ENCODE assay signal across 21 cellular contexts in the genomic region with DNA sequence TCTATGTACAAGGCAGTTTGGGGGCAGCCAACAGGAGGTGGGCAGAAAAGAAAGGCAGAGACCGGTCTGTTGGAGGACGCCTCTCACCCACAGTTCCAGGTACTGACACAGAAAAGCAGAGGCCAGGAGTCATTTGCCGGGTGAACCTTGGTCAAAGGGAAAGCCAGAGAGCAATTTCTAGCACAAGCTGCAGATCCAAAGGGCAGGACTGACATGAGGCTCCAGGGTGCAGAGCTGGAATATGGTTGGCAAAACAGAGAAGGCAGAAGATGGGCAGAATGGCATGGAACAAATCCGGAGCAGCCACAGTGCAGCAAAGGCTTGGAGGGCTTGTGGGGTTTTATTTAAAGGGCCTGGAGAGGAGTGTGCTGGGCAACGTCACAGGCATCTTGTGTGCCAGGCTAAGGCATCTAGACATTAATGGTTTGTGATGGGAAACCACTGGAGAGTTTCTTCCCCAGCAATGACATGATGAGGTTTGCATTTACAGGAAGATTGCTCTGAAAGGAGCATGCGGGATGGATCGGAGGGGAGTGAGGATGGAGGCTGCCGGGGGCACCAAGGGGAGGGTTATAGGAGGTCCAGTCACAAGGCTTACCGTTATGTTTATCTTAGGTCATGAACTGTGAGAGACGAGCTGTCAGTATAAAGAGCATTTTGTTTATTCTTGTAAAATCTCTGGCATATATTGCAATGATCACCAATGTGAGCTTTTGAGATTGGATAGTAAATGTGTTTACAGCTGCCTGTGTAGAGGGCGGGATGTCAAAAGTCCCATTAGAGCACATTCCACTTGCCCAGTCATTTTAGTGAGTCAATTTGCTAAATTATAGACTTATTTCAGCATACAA. TPM values are rescaled to one million over a fixed set of nuclear protein-coding genes. Genes with fewer than 3 reads are reported as not detected.
"Had no signal": no experiment of that assay in that cellular context is flagged by ENCODE, and none has a peak within 500 bp of the region (broad histone marks: within the 10 kb centered on the region; RNA-seq: fewer than 3 reads in every experiment).

No MANE protein-coding gene starts in this region.

- H3K36me3 ChIP-seq: colonic mucosa had no signal

- H3K36me3 Mint-ChIP-seq: activated naive CD8-positive, alpha-beta T cell; WTC11 had no signal

- H3K27ac Mint-ChIP-seq: activated CD4-positive, alpha-beta memory T cell treated with anti-CD3 and anti-CD28 coated beads, Interleukin-2, amount 10 ng/mL, durations not matched to agents 7 days and 5 days; activated naive CD8-positive, alpha-beta T cell; nephron progenitor cell; WTC11 had no signal

- H3K9me3 ChIP-seq: colonic mucosa, psoas muscle had no signal

- DNase-seq: activated CD4-positive, alpha-beta memory T cell treated with anti-CD3 and anti-CD28 coated beads, Interleukin-2, amount 10 ng/mL, durations not matched to agents 7 days and 5 days; activated CD4-positive, alpha-beta T cell treated with anti-CD3 and anti-CD28 coated beads for 4 hours; activated gamma-delta T cell treated with Interleukin-2 at 50 U/mL for 16 hours; amniotic stem cell; caudate nucleus; colonic mucosa; glutamatergic neuron; kidney glomerular epithelial cell; nephron progenitor cell; psoas muscle; stimulated activated CD4-positive, alpha-beta T cell treated with anti-CD3 and anti-CD28 coated beads, Interleukin-12 subunit alpha, Interleukin-12 subunit beta, amount 100 ng/mL, for 4 hours; stimulated activated CD4-positive, alpha-beta T cell treated with anti-CD3 and anti-CD28 coated beads, Interleukin-2, amount 100 ng/mL, for 24 hours had no signal

- H3K27ac ChIP-seq: colonic mucosa, psoas muscle had no signal

- H3K4me1 Mint-ChIP-seq: activated CD4-positive, alpha-beta memory T cell treated with anti-CD3 and anti-CD28 coated beads, Interleukin-2, amount 10 ng/mL, durations not matched to agents 7 days and 5 days had no signal

- ATAC-seq: psoas muscle, sciatic nerve, WTC11 had no signal

- H3K9me3 Mint-ChIP-seq: activated CD4-positive, alpha-beta memory T cell treated with anti-CD3 and anti-CD28 coated beads, Interleukin-2, amount 10 ng/mL, durations not matched to agents 7 days and 5 days; nephron progenitor cell had no signal

- H3K4me1 ChIP-seq: colonic mucosa, psoas muscle had no signal

- H3K4me3 Mint-ChIP-seq: activated CD4-positive, alpha-beta memory T cell treated with anti-CD3 and anti-CD28 coated beads, Interleukin-2, amount 10 ng/mL, durations not matched to agents 7 days and 5 days; activated naive CD8-positive, alpha-beta T cell; nephron progenitor cell; WTC11 had no signal

- H3K4me3 ChIP-seq: colonic mucosa, psoas muscle had no signal

- H3K27me3 ChIP-seq: colonic mucosa had no signal

RNA-seq across cellular contexts. Expression of gene MMP20, which starts 5.7 kb away (rescaled TPM):
- total RNA-seq: activated CD4-positive, alpha-beta memory T cell treated with anti-CD3 and anti-CD28 coated beads, Interleukin-2, amount 10 ng/mL, durations not matched to agents 7 days and 5 days; colonic mucosa; esophagus mucosa; lower leg skin; mesenteric fat pad; omental fat pad; psoas muscle; sciatic nerve; T-helper 1 cell treated with Interleukin-12 subunit alpha and Interleukin-12 subunit beta and Interleukin-4 antibody, amounts not matched to agents 30 ng/mL and 1 ng/mL, for 36 hours; urinary bladder; WTC11 had no signal
- polyA plus RNA-seq: psoas muscle, urinary bladder had no signal
